In the genomic region with DNA sequence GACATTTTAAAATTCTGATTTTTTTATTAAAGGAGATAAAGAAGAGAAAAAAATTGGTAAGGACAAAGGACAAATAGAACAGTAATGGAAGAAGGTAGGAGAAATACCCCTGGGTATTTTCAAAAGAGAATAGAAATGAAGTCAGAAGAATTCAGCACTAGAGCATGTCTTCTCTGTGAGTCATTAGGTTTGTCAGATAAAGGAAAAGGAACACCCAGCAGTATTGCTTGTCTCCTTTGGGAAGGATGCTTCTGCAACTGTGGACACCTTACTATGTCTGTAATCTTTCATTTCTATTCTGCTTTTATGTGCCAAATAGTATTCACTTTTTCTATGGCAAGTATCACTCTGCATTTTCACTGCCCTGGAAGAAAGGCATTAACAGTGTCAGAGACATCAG, we compare ENCODE assay signal across 19 cellular contexts.
"Had no signal": no experiment of that assay in that cellular context is flagged by ENCODE, and none has a peak within 500 bp of the region (broad histone marks: within the 10 kb centered on the region; RNA-seq: fewer than 3 reads in every experiment).

No MANE protein-coding gene starts in this region.

- ATAC-seq: activated CD4-positive, CD25-positive, alpha-beta regulatory T cell treated with anti-CD3 and anti-CD28 coated beads, Interleukin-2, amount 50 U/mL, for 24 hours; activated CD8-positive, alpha-beta T cell treated with anti-CD3 and anti-CD28 coated beads for 36 hours; Panc1 had no signal

- DNase-seq: activated CD4-positive, alpha-beta T cell treated with anti-CD3 and anti-CD28 coated beads for 4 hours; activated CD8-positive, alpha-beta memory T cell treated with anti-CD3 and anti-CD28 coated beads, Interleukin-2, amount 50 U/mL, for 4 hours; activated CD8-positive, alpha-beta T cell treated with anti-CD3 and anti-CD28 coated beads for 36 hours; activated effector memory CD4-positive, alpha-beta T cell treated with Interleukin-2 at 50 U/mL for 16 hours; activated naive CD4-positive, alpha-beta T cell; activated T-cell treated with anti-CD3 and anti-CD28 coated beads, Interleukin-2, amount 50 U/mL, for 1 hour; brain microvascular endothelial cell; Kasumi-1; KBM-7; NCI-H1048; NCI-H1930; NCI-H2171; NCI-H2227 treated with DMSO at 0.1 percent for 48 hours; NCI-H526; NCI-H774; OCI-M1; SHP77 treated with DMSO at 0.1 percent for 48 hours had no signal
